Comparison of ENCODE assay signal across 13 cellular contexts in the genomic region with DNA sequence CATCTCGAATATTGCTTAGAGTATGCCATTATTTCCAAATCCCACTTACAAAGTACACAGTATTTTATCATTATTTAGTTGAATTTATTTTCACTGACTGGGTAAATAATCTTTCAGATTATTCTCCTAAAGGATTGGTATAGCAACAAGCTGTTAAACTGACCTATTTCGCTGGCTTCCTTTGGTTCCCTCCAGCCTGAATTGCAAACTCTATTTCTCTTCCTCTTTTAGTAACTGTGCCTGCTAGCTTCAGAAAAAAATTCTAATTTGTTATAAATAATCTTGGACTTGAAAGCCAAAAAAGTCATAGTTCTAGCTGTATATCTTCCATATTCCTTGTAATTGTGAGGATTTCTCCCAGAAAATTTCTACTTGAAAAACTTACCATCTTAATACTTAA. TPM values are rescaled to one million over a fixed set of nuclear protein-coding genes. Genes with fewer than 3 reads are reported as not detected.
DNase-seq lines count a peak whose midpoint lies in the region; ATAC-seq and TF ChIP-seq lines count a peak whose summit lies in the region.
"Had no signal": no experiment of that assay in that cellular context is flagged by ENCODE, and none has a peak within 500 bp of the region (broad histone marks: within the 10 kb centered on the region; RNA-seq: fewer than 3 reads in every experiment).

No MANE protein-coding gene starts in this region.

- H3K27me3 ChIP-seq in HL-60 (ENCODE audit: insufficient read depth, poor library complexity, severe bottlenecking): no peaks in the 10 kb centered on the region
- no peaks in the 10 kb centered on the region for H3K27me3 ChIP-seq in hepatocyte

- no peaks in the 10 kb centered on the region for H3K9me2 ChIP-seq in hepatocyte (replicated peaks; ENCODE audit: insufficient read depth)

- H3K79me2 ChIP-seq in hepatocyte: no peaks in the 10 kb centered on the region

- peak overlapping the region; percentile 30 for H3K4me2 ChIP-seq in hepatocyte

- H3K9me3 ChIP-seq in hepatocyte (ENCODE audit: low read depth): no peaks in the 10 kb centered on the region
- H3K9me3 ChIP-seq: BE2C, lower lobe of right lung had no signal

- H3K4me1 ChIP-seq in hepatocyte (ENCODE audit: insufficient read depth): peaks cover 4% of the 10 kb centered on the region
- H3K4me1 ChIP-seq: BE2C had no signal

- peak overlapping the region; percentile 87 for H3K27ac ChIP-seq in HL-60 (replicated peaks)
- peak overlapping the region; percentile 6 for H3K27ac ChIP-seq in hepatocyte
- H3K27ac ChIP-seq: lower lobe of right lung had no signal

- intact Hi-C loops in posterior cingulate gyrus (cut with DNase I): no loop called here

- DNase-seq in AML-193 (lab: John Stamatoyannopoulos, UW) (peak; percentile 75 to 83), HL-60 (ENCODE audit: low read depth in 1 of 2, low spot score in 1 of 2) (peak in 1 of 2 experiments; percentile 58), OCI-M1 (lab: John Stamatoyannopoulos, UW) (peak; percentile 65), hepatocyte (ENCODE audit: low spot score) (no peak), posterior cingulate gyrus (no peak), germinal center (ENCODE audit: low spot score) (no peak)
- DNase-seq: activated CD4-positive, alpha-beta T cell treated with anti-CD3 and anti-CD28 coated beads, Interleukin-2, amount 50 U/mL, for 48 hours; BE2C; cerebellar nuclear complex; lower lobe of right lung; NCI-H2081; substantia nigra had no signal

- H2AFZ ChIP-seq in hepatocyte: no peak overlapping the region

- H4K20me1 ChIP-seq in hepatocyte (ENCODE audit: insufficient read depth, poor library complexity, severe bottlenecking): no peaks in the 10 kb centered on the region

- WGBS in hepatocyte (ENCODE audit: low lambda C conversion rate, missing lambda C conversion rate): 81% methylated on average over 2 of the region's 2 CpGs

- no peak overlapping the region for H3K4me3 ChIP-seq in HL-60 (replicated peaks; ENCODE audit: insufficient read depth, low read length)
- H3K4me3 ChIP-seq in hepatocyte: no peak overlapping the region
- H3K4me3 ChIP-seq: lower lobe of right lung had no signal

- no peaks in the 10 kb centered on the region for H3K36me3 ChIP-seq in hepatocyte (replicated peaks; ENCODE audit: insufficient read depth, low read depth)
- H3K36me3 ChIP-seq: BE2C, lower lobe of right lung had no signal

- TF ChIP-seq CTCF in HL-60 (IDR thresholded peaks at IDR 0.05; ENCODE audit: insufficient read depth, low read length) (no peak), hepatocyte (IDR thresholded peaks at IDR 0.05; ENCODE audit: poor library complexity) (no peak)

- ATAC-seq in HG03095 (IDR thresholded peaks at IDR 0.05; ENCODE audit: unreplicated experiment): no peak

RNA-seq across cellular contexts. Expression of a gene that starts 15.0 kb away (rescaled TPM):
- 0.47 TPM in 1 of 2 replicates, not detected in the other for total RNA-seq in hepatocyte
- 0.32 and 0.83 TPM in 2 replicates for polyA plus RNA-seq in hepatocyte

Comparison
In these comparisons a context has a peak if more than half of its experiments do, and no peak if none do; other contexts are left out.
1. DNase-seq: peak in AML-193 (2 of 2) and OCI-M1 (single experiment); none in hepatocyte (single experiment), posterior cingulate gyrus (0 of 10) and germinal center (single experiment).